1 cellular context compared by ENCODE assay signal in genomic region chr19:41427647-41428480, GRCh38.
A peak's percentile ranks its signal among the peaks of the same experiment; 100 is the strongest.
TF ChIP-seq lines count a peak whose summit lies in the region.

No MANE protein-coding gene starts in this region.

TF ChIP-seq in K562, 482 proteins besides CTCF, POLR2A, EP300 and RAD21 (continued from another document and continues in another):
- TF ChIP-seq TSHZ1 (CRISPR knock-in tag; IDR thresholded peaks at IDR 0.05), result no peak
- no peak for TF ChIP-seq PHF21A (IDR thresholded peaks at IDR 0.05; ENCODE audit: borderline replicate concordance, low read depth)
- no peak for TF ChIP-seq GABPB2 (CRISPR knock-in tag; conservative IDR thresholded peaks at IDR 0.05)
- TF ChIP-seq NR2C2 (CRISPR knock-in tag; IDR thresholded peaks at IDR 0.05), result no peak
- TF ChIP-seq NR2C2 (tag; IDR thresholded peaks at IDR 0.05), result no peak; the same call in 1 of the 2 replicates
- TF ChIP-seq POLR3G (IDR thresholded peaks at IDR 0.05; ENCODE audit: extremely low read depth, insufficient read length, insufficient replicate concordance), result no peak
- no peak for TF ChIP-seq MYNN (IDR thresholded peaks at IDR 0.05)
- no peak for TF ChIP-seq MYNN (CRISPR knock-in tag; IDR thresholded peaks at IDR 0.05)
- TF ChIP-seq TAF9B (IDR thresholded peaks at IDR 0.05; ENCODE audit: partially characterized antibody), result no peak
- TF ChIP-seq PHF20 (IDR thresholded peaks at IDR 0.05; ENCODE audit: partially characterized antibody), result peak; percentile 55
- no peak for TF ChIP-seq MAFF (IDR thresholded peaks at IDR 0.05; ENCODE audit: low read length)
- no peak for TF ChIP-seq FOXA1 (IDR thresholded peaks at IDR 0.05; ENCODE audit: borderline replicate concordance)
- TF ChIP-seq SMARCE1 (IDR thresholded peaks at IDR 0.05), result peak; percentile 93
- no peak; the same call in 1 of the 2 replicates for TF ChIP-seq BHLHE40 (IDR thresholded peaks at IDR 0.05; ENCODE audit: low read length)
- no peak for TF ChIP-seq PATZ1 (CRISPR knock-in tag; IDR thresholded peaks at IDR 0.05; ENCODE audit: borderline replicate concordance)
- TF ChIP-seq TEAD1 (CRISPR knock-in tag; IDR thresholded peaks at IDR 0.05), result no peak
- no peak for TF ChIP-seq HNRNPLL (IDR thresholded peaks at IDR 0.05; ENCODE audit: low read depth, low read length, poor library complexity, severe bottlenecking)
- no peak for TF ChIP-seq SREBF2 (CRISPR knock-in tag; IDR thresholded peaks at IDR 0.05)
- peak; percentile 17; the same call in 1 of the 2 replicates for TF ChIP-seq THAP12 (CRISPR knock-in tag; IDR thresholded peaks at IDR 0.05)
- TF ChIP-seq MEF2D (tag; conservative IDR thresholded peaks at IDR 0.05; ENCODE audit: low read depth), result no peak
- no peak for TF ChIP-seq FIP1L1 (IDR thresholded peaks at IDR 0.05; ENCODE audit: low read depth, low read length, poor library complexity, severe bottlenecking)
- TF ChIP-seq ZNF780A (CRISPR knock-in tag; IDR thresholded peaks at IDR 0.05), result no peak
- peak; percentile 50 for TF ChIP-seq VEZF1 (CRISPR knock-in tag; IDR thresholded peaks at IDR 0.05)
- no peak for TF ChIP-seq ZSCAN32 (CRISPR knock-in tag; IDR thresholded peaks at IDR 0.05)
- peak; percentile 64; the same call in 1 of the 2 replicates for TF ChIP-seq ZNF407 (IDR thresholded peaks at IDR 0.05; ENCODE audit: low read depth)
- TF ChIP-seq CREB1 (IDR thresholded peaks at IDR 0.05), result no peak
- TF ChIP-seq CREB1 (CRISPR knock-in tag; IDR thresholded peaks at IDR 0.05), result no peak
- TF ChIP-seq TAF7 (tag; IDR thresholded peaks at IDR 0.05), result no peak
- peak; percentile 53; the same call in 1 of the 2 replicates for TF ChIP-seq MTA3 (IDR thresholded peaks at IDR 0.05; ENCODE audit: borderline replicate concordance)
- no peak for TF ChIP-seq EWSR1 (IDR thresholded peaks at IDR 0.05; ENCODE audit: borderline replicate concordance, low read depth, partially characterized antibody)
- no peak for TF ChIP-seq THRA (IDR thresholded peaks at IDR 0.05)
- TF ChIP-seq PKNOX1 (IDR thresholded peaks at IDR 0.05), result peak; percentile 32
- peak in 1 of 2 experiments; percentile 30; a peak in 1 of 4 replicates for TF ChIP-seq KDM1A (IDR thresholded peaks at IDR 0.05)
- no peak for TF ChIP-seq ZFP30 (CRISPR knock-in tag; IDR thresholded peaks at IDR 0.05; ENCODE audit: borderline replicate concordance)
- TF ChIP-seq ZNF586 (CRISPR knock-in tag; conservative IDR thresholded peaks at IDR 0.05), result no peak
- peak; percentile 28; the same call in 1 of the 2 replicates for TF ChIP-seq GABPB1 (CRISPR knock-in tag; IDR thresholded peaks at IDR 0.05)
- TF ChIP-seq OTX1 (CRISPR knock-in tag; IDR thresholded peaks at IDR 0.05), result peak; percentile 96
- TF ChIP-seq NFYB (IDR thresholded peaks at IDR 0.05; ENCODE audit: extremely low read depth, insufficient read length), result no peak
- TF ChIP-seq ELF4 (CRISPR knock-in tag; IDR thresholded peaks at IDR 0.05), result peak; percentile 97
- TF ChIP-seq ARID3B (CRISPR knock-in tag; IDR thresholded peaks at IDR 0.05; ENCODE audit: borderline replicate concordance), result no peak
- no peak for TF ChIP-seq SRSF9 (IDR thresholded peaks at IDR 0.05; ENCODE audit: borderline replicate concordance, low read depth, low read length)
- no peak for TF ChIP-seq KLF13 (tag; IDR thresholded peaks at IDR 0.05; ENCODE audit: borderline replicate concordance, low read depth)
